In genomic region chr15:39227001-39227400, GRCh38 we compare ENCODE assay signal across 21 cellular contexts.
DNase-seq lines count a peak whose midpoint lies in the region; ATAC-seq, FAIRE-seq and TF ChIP-seq lines count a peak whose summit lies in the region.
"Had no signal": no experiment of that assay in that cellular context is flagged by ENCODE, and none has a peak within 500 bp of the region (broad histone marks: within the 10 kb centered on the region; RNA-seq: fewer than 3 reads in every experiment).

No MANE protein-coding gene starts in this region.

- no peaks in the 10 kb centered on the region for H3K4me1 Mint-ChIP-seq in CD4-positive, alpha-beta T cell (ENCODE audit: low read depth)

- no peak overlapping the region for H3K4me3 Mint-ChIP-seq in CD4-positive, alpha-beta T cell
- H3K4me3 Mint-ChIP-seq: CD14-positive monocyte; CD8-positive, alpha-beta T cell; GM23338 had no signal

- no peak overlapping the region for H3K27ac Mint-ChIP-seq in CD4-positive, alpha-beta T cell
- H3K27ac Mint-ChIP-seq: CD8-positive, alpha-beta T cell; GM23338 had no signal

- peaks cover 5% of the 10 kb centered on the region for H3K27me3 Mint-ChIP-seq in CD4-positive, alpha-beta T cell

- H3K36me3 Mint-ChIP-seq in CD4-positive, alpha-beta T cell (ENCODE audit: low read depth): no peaks in the 10 kb centered on the region
- H3K36me3 Mint-ChIP-seq: CD14-positive monocyte; CD8-positive, alpha-beta T cell had no signal

- H3K27ac ChIP-seq in RWPE1: no peak overlapping the region
- no peak overlapping the region for H3K27ac ChIP-seq in CD4-positive, alpha-beta T cell (ENCODE audit: low read depth, low read length)
- H3K27ac ChIP-seq: 22Rv1, A549, BLaER1 had no signal

- TF ChIP-seq CTCF in RWPE1 (conservative IDR thresholded peaks at IDR 0.05; ENCODE audit: low read depth): no peak
- no peak for TF ChIP-seq CTCF in CD4-positive, alpha-beta T cell (IDR thresholded peaks at IDR 0.05)

- DNase-seq in NCI-H2171 treated with DMSO at 0.1 percent for 48 hours (lab: John Stamatoyannopoulos, UW): peak; percentile 10
- DNase-seq in NCI-H2171 (lab: John Stamatoyannopoulos, UW): no peak
- DNase-seq in RCC 7860 (ENCODE audit: low spot score): peak; percentile 8
- DNase-seq in glomerular visceral epithelial cell (ENCODE audit: extremely low spot score): peak; percentile 65
- DNase-seq in DMS79 treated with DMSO at 0.1 percent for 48 hours (lab: John Stamatoyannopoulos, UW): no peak
- DNase-seq in RWPE1 (ENCODE audit: low spot score): no peak
- no peak for DNase-seq in CD4-positive, alpha-beta T cell
- DNase-seq: AML-193; CD8-positive, alpha-beta T cell; COR-L47; DMS153; DMS79; GF-D8; H7 had no signal

- H3K9me3 Mint-ChIP-seq in CD4-positive, alpha-beta T cell: no peaks in the 10 kb centered on the region
- H3K9me3 Mint-ChIP-seq: CD8-positive, alpha-beta T cell; GM23338 had no signal

- ATAC-seq in HG03139 (IDR thresholded peaks at IDR 0.05; ENCODE audit: unreplicated experiment): no peak
- ATAC-seq in CD4-positive, alpha-beta T cell (ENCODE audit: poor library complexity): no peak
- ATAC-seq: A549; CD8-positive, alpha-beta T cell; GM23338; HepG2 had no signal

- POLR2A ChIA-PET in RWPE1 (lab: Yijun Ruan, JAX; ENCODE audit: low non-redundant PET): no interaction called here
- POLR2A ChIA-PET in CD4-positive, alpha-beta T cell (lab: Charles Lee): no interaction called here

- intact Hi-C loops in CD4-positive, alpha-beta T cell (cut with DNase I, micrococcal nuclease): no loop called here

- H3K9me3 ChIP-seq in CD4-positive, alpha-beta T cell (ENCODE audit: control insufficient read depth, low read length): no peaks in the 10 kb centered on the region
- H3K9me3 ChIP-seq: A549, BLaER1 had no signal

- CTCF ChIA-PET in RWPE1 (lab: Yijun Ruan, JAX): no interaction called here
- CTCF ChIA-PET in CD4-positive, alpha-beta T cell (lab: Charles Lee): no interaction called here

- no peaks in the 10 kb centered on the region for H3K27me3 ChIP-seq in CD4-positive, alpha-beta T cell (ENCODE audit: control insufficient read depth, insufficient read depth, low read length)
- H3K27me3 ChIP-seq: BLaER1 had no signal

- FAIRE-seq in RCC 7860 (lab: Jason Lieb, UNC): no peak
- FAIRE-seq: A549, HepG2 had no signal

Comparison
In these comparisons a context has a peak if more than half of its experiments do, and no peak if none do; other contexts are left out.
1. DNase-seq: peak in NCI-H2171 treated with DMSO at 0.1 percent for 48 hours (single experiment), RCC 7860 (single experiment) and glomerular visceral epithelial cell (single experiment); none in NCI-H2171 (single experiment), DMS79 treated with DMSO at 0.1 percent for 48 hours (single experiment), RWPE1 (single experiment) and CD4-positive, alpha-beta T cell (0 of 10).